Comparison of ENCODE assay signal across 1 cellular context in the genomic region with DNA sequence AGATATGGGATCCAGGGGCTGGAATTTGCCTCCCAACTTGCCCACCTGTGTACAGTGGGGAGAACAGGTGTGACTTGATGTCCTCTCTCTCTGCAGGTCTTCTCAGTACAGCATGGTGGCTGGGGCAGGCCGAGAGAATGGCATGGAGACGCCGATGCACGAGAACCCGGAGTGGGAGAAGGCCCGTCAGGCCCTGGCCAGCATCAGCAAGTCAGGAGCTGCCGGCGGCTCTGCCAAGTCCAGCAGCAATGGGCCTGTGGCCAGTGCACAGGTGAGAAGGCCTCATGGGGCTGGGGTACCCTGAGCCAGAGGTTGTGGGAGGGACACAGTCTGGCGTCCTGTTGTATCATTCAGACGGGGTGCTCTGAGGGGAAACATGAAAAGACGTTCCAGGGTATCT.
TF ChIP-seq lines count a peak whose summit lies in the region.

No MANE protein-coding gene starts in this region.

TF ChIP-seq in HEK293, 187 proteins besides CTCF, POLR2A, EP300 and RAD21 (continued from another document):
- TF ChIP-seq, protein P1, sequence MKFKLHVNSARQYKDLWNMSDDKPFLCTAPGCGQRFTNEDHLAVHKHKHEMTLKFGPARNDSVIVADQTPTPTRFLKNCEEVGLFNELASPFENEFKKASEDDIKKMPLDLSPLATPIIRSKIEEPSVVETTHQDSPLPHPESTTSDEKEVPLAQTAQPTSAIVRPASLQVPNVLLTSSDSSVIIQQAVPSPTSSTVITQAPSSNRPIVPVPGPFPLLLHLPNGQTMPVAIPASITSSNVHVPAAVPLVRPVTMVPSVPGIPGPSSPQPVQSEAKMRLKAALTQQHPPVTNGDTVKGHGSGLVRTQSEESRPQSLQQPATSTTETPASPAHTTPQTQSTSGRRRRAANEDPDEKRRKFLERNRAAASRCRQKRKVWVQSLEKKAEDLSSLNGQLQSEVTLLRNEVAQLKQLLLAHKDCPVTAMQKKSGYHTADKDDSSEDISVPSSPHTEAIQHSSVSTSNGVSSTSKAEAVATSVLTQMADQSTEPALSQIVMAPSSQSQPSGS (tag by site-specific recombination; IDR thresholded peaks at IDR 0.05; ENCODE audit: low read depth) = no peak
- TF ChIP-seq ZNF24 (tag by site-specific recombination; IDR thresholded peaks at IDR 0.05) = no peak
